7 cellular contexts compared by ENCODE assay signal in genomic region chrX:47311857-47312774, GRCh38. TPM values are rescaled to one million over a fixed set of nuclear protein-coding genes. Genes with fewer than 3 reads are reported as not detected.
DNase-seq lines count a peak whose midpoint lies in the region; TF ChIP-seq lines count a peak whose summit lies in the region.

No MANE protein-coding gene starts in this region.

- intact Hi-C loops in esophagus squamous epithelium (cut with DNase I): no loop called here

- DNase-seq in NCI-H1092 treated with DMSO at 0.1 percent for 48 hours (lab: John Stamatoyannopoulos, UW): peak; percentile 41
- DNase-seq in activated CD8-positive, alpha-beta memory T cell treated with anti-CD3 and anti-CD28 coated beads for 24 hours: peak; percentile 62
- DNase-seq in esophagus squamous epithelium (lab: John Stamatoyannopoulos, UW): no peak
- DNase-seq in osteoblast (ENCODE audit: insufficient read length, low spot score, missing footprints): peak; percentile 74
- DNase-seq in middle frontal gyrus (ENCODE audit: extremely low spot score, low spot score): no peak
- no peak for DNase-seq in NCI-H187 (lab: John Stamatoyannopoulos, UW)

- H3K4me2 ChIP-seq in osteoblast (ENCODE audit: insufficient read depth, low read length): peak overlapping the region; percentile 32

- H3K79me2 ChIP-seq in osteoblast (ENCODE audit: insufficient read depth, low read length): no peaks in the 10 kb centered on the region

- H2AFZ ChIP-seq in osteoblast (ENCODE audit: low read length): peak overlapping the region; percentile 74

- H3K27ac ChIP-seq in esophagus squamous epithelium: no peak overlapping the region
- H3K27ac ChIP-seq in osteoblast (ENCODE audit: low read depth, low read length): no peak overlapping the region

- H3K9me3 ChIP-seq in esophagus squamous epithelium (no peaks in the 10 kb centered on the region), osteoblast (ENCODE audit: low read depth, low read length) (no peaks in the 10 kb centered on the region)

- peak; percentile 46 for TF ChIP-seq CTCF in GM12874 (IDR thresholded peaks at IDR 0.05; ENCODE audit: insufficient read depth, low read depth, low read length)
- TF ChIP-seq CTCF in esophagus squamous epithelium (IDR thresholded peaks at IDR 0.05): peak in 5 of 6 experiments; percentile 15 to 52 (median 36)
- TF ChIP-seq CTCF in osteoblast (IDR thresholded peaks at IDR 0.05; ENCODE audit: extremely low read depth, low read depth, low read length): peak; percentile 73

- no peaks in the 10 kb centered on the region for H3K27me3 ChIP-seq in esophagus squamous epithelium
- peaks cover 2% of the 10 kb centered on the region for H3K27me3 ChIP-seq in osteoblast (ENCODE audit: insufficient read depth, low read length)

- no peak for TF ChIP-seq POLR2A in esophagus squamous epithelium (IDR thresholded peaks at IDR 0.05)

- H3K4me3 ChIP-seq in esophagus squamous epithelium (no peak overlapping the region), osteoblast (ENCODE audit: insufficient read depth, low read length) (no peak overlapping the region)

- 27 to 71% methylated on average over 5 to 8 of the region's 19 CpGs for WGBS in esophagus squamous epithelium, 2 donors

- H3K36me3 ChIP-seq in esophagus squamous epithelium (no peaks in the 10 kb centered on the region), osteoblast (ENCODE audit: insufficient read depth, low read length) (no peaks in the 10 kb centered on the region)

- H3K4me1 ChIP-seq in esophagus squamous epithelium (no peaks in the 10 kb centered on the region), osteoblast (ENCODE audit: insufficient read depth, low read length) (no peaks in the 10 kb centered on the region)

- no peaks in the 10 kb centered on the region for H4K20me1 ChIP-seq in osteoblast (ENCODE audit: insufficient read depth, low read length)

RNA-seq across cellular contexts. Expression of gene ZNF157, which starts 58.3 kb away (rescaled TPM):
- under 1 TPM in 2 of 4 donors, not detected in 2; 0.19 to 0.35 TPM for total RNA-seq in esophagus squamous epithelium
- under 0.01 TPM in 1 of 2 replicates, not detected in the other for total RNA-seq in osteoblast

Comparison
In these comparisons a context has a peak if more than half of its experiments do, and no peak if none do; other contexts are left out.
1. DNase-seq: peak in NCI-H1092 treated with DMSO at 0.1 percent for 48 hours (single experiment), activated CD8-positive, alpha-beta memory T cell treated with anti-CD3 and anti-CD28 coated beads for 24 hours (single experiment) and osteoblast (single experiment); none in esophagus squamous epithelium (single experiment), middle frontal gyrus (single experiment) and NCI-H187 (0 of 2).
2. Peak in every context shown above with its lines, with median percentiles within 50 percentile points of each other: CTCF ChIP-seq.